Comparison of ENCODE assay signal across 22 cellular contexts in genomic region chr6:25290306-25291060, GRCh38.
"Had no signal": no experiment of that assay in that cellular context is flagged by ENCODE, and none has a peak within 500 bp of the region (broad histone marks: within the 10 kb centered on the region; RNA-seq: fewer than 3 reads in every experiment).

No MANE protein-coding gene starts in this region.

- H3K27me3 Mint-ChIP-seq: activated naive CD8-positive, alpha-beta T cell treated with anti-CD3 and anti-CD28 coated beads, Interleukin-2, amount 10 ng/mL, durations not matched to agents 7 days and 5 days; stimulated activated naive B cell treated with anti-CD40 and anti-IgM and Interleukin-4, amounts not matched to agents 10 μg/mL and 1 μg/mL and 100 μg/mL, for 72 hours had no signal

- H3K9ac ChIP-seq: SK-N-SH had no signal

- H3K9me3 Mint-ChIP-seq: activated CD4-positive, alpha-beta memory T cell treated with anti-CD3 and anti-CD28 coated beads, Interleukin-2, amount 10 ng/mL, durations not matched to agents 7 days and 5 days; activated naive CD4-positive, alpha-beta T cell treated with anti-CD3 and anti-CD28 coated beads for 36 hours; activated naive CD8-positive, alpha-beta T cell treated with anti-CD3 and anti-CD28 coated beads, Interleukin-2, amount 10 ng/mL, durations not matched to agents 7 days and 5 days; immature natural killer cell; naive B cell; stimulated activated naive B cell treated with anti-CD40 and anti-IgM and Interleukin-4, amounts not matched to agents 10 μg/mL and 1 μg/mL and 100 μg/mL, for 72 hours had no signal

- H3K27ac Mint-ChIP-seq: activated CD4-positive, alpha-beta memory T cell treated with anti-CD3 and anti-CD28 coated beads, Interleukin-2, amount 10 ng/mL, durations not matched to agents 7 days and 5 days; activated naive CD4-positive, alpha-beta T cell treated with anti-CD3 and anti-CD28 coated beads for 36 hours; activated naive CD8-positive, alpha-beta T cell treated with anti-CD3 and anti-CD28 coated beads, Interleukin-2, amount 10 ng/mL, durations not matched to agents 7 days and 5 days; activated T-cell treated with anti-CD3 and anti-CD28 coated beads, Interleukin-2, amount 50 U/mL, for 72 hours; immature natural killer cell; stimulated activated naive B cell treated with anti-CD40 and anti-IgM and Interleukin-4, amounts not matched to agents 10 μg/mL and 1 μg/mL and 100 μg/mL, for 72 hours had no signal

- H3K4me1 ChIP-seq: sigmoid colon had no signal

- H3K27me3 ChIP-seq: brain microvascular endothelial cell, esophagus muscularis mucosa, sigmoid colon had no signal

- H3K36me3 Mint-ChIP-seq: immature natural killer cell, naive B cell had no signal

- H3K9me3 ChIP-seq: esophagus muscularis mucosa, sigmoid colon, SK-N-SH had no signal

- ATAC-seq: activated T-cell treated with anti-CD3 and anti-CD28 coated beads, Interleukin-2, amount 50 U/mL, for 72 hours; stimulated activated naive B cell treated with anti-CD40 and anti-IgM and Interleukin-4, amounts not matched to agents 10 μg/mL and 1 μg/mL and 100 μg/mL, for 72 hours had no signal

- H3K4me3 ChIP-seq: esophagus muscularis mucosa, sigmoid colon had no signal

- H3K36me3 ChIP-seq: brain microvascular endothelial cell, esophagus muscularis mucosa, sigmoid colon had no signal

- FAIRE-seq: urothelium cell line had no signal

- H3K4me3 Mint-ChIP-seq: activated CD4-positive, alpha-beta memory T cell treated with anti-CD3 and anti-CD28 coated beads, Interleukin-2, amount 10 ng/mL, durations not matched to agents 7 days and 5 days; activated naive CD4-positive, alpha-beta T cell treated with anti-CD3 and anti-CD28 coated beads for 36 hours; activated naive CD8-positive, alpha-beta T cell treated with anti-CD3 and anti-CD28 coated beads, Interleukin-2, amount 10 ng/mL, durations not matched to agents 7 days and 5 days; activated T-cell treated with anti-CD3 and anti-CD28 coated beads, Interleukin-2, amount 50 U/mL, for 72 hours; immature natural killer cell; naive B cell; stimulated activated naive B cell treated with anti-CD40 and anti-IgM and Interleukin-4, amounts not matched to agents 10 μg/mL and 1 μg/mL and 100 μg/mL, for 72 hours had no signal

- DNase-seq: activated CD4-positive, alpha-beta memory T cell treated with anti-CD3 and anti-CD28 coated beads, Interleukin-2, amount 10 ng/mL, durations not matched to agents 7 days and 5 days; activated CD4-positive, alpha-beta T cell treated with anti-CD3 and anti-CD28 coated beads for 48 hours; activated effector memory CD4-positive, alpha-beta T cell treated with Interleukin-2 at 50 U/mL for 16 hours; activated naive CD4-positive, alpha-beta T cell treated with anti-CD3 and anti-CD28 coated beads for 36 hours; activated naive CD8-positive, alpha-beta T cell treated with anti-CD3 and anti-CD28 coated beads, Interleukin-2, amount 10 ng/mL, durations not matched to agents 7 days and 5 days; activated T-cell treated with anti-CD3 and anti-CD28 coated beads, Interleukin-2, amount 50 U/mL, for 72 hours; amygdala; brain microvascular endothelial cell; central memory CD4-positive, alpha-beta T cell; dermis blood vessel endothelial cell; effector CD8-positive, alpha-beta T cell; immature natural killer cell; mesendoderm; naive B cell; occipital lobe; sigmoid colon; SK-N-SH; stimulated activated CD4-positive, alpha-beta T cell treated with anti-CD3 and anti-CD28 coated beads, Interleukin-2, amount 100 ng/mL, for 48 hours; stimulated activated CD8-positive, alpha-beta memory T cell treated with anti-CD3 and anti-CD28 coated beads, Interleukin-4, amount 100 ng/mL, for 48 hours; stimulated activated naive B cell treated with anti-CD40 and anti-IgM and Interleukin-4, amounts not matched to agents 10 μg/mL and 1 μg/mL and 100 μg/mL, for 72 hours had no signal

- H3K4me1 Mint-ChIP-seq: activated CD4-positive, alpha-beta memory T cell treated with anti-CD3 and anti-CD28 coated beads, Interleukin-2, amount 10 ng/mL, durations not matched to agents 7 days and 5 days; activated naive CD8-positive, alpha-beta T cell treated with anti-CD3 and anti-CD28 coated beads, Interleukin-2, amount 10 ng/mL, durations not matched to agents 7 days and 5 days; immature natural killer cell had no signal

- H3K27ac ChIP-seq: brain microvascular endothelial cell, esophagus muscularis mucosa, sigmoid colon had no signal
